ENCODE assay signal across 17 cellular contexts in the genomic region with DNA sequence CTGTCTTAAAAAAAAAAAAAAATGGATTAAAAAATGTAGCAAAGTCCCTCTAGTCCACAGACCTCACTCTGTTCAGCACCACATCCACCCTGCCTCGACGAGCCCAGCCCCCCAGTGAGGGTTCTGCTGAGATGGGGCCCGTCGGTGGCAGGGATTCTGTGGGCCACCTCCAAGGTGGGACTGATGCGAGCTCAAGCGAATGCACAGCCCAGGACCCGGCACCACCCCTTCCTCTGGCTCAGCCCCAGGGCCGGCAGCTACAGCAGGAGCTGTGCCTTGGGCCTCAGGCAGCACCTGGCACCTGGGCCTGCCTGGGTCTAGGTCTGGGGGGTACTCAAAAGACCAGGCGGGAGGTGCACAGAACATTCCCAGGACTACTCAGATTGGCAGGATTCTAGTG.
"Had no signal": no experiment of that assay in that cellular context is flagged by ENCODE, and none has a peak within 500 bp of the region (broad histone marks: within the 10 kb centered on the region; RNA-seq: fewer than 3 reads in every experiment).

No MANE protein-coding gene starts in this region.

- H3K27me3 Mint-ChIP-seq: activated CD4-positive, alpha-beta memory T cell treated with anti-CD3 and anti-CD28 coated beads for 36 hours; memory B cell had no signal

- DNase-seq: activated CD4-positive, alpha-beta memory T cell treated with anti-CD3 and anti-CD28 coated beads for 36 hours; activated CD4-positive, CD25-positive, alpha-beta regulatory T cell treated with anti-CD3 and anti-CD28 coated beads, Interleukin-2, amount 50 U/mL, for 72 hours; activated CD8-positive, alpha-beta memory T cell treated with anti-CD3 and anti-CD28 coated beads, Interleukin-2, amount 50 U/mL, for 4 hours; activated naive CD4-positive, alpha-beta T cell treated with anti-CD3 and anti-CD28 coated beads for 36 hours; brain microvascular endothelial cell; foreskin fibroblast; stimulated activated CD4-positive, alpha-beta T cell treated with anti-CD3 and anti-CD28 coated beads, Interleukin-4, amount 100 ng/mL, for 4 hours; thyroid gland had no signal

- H3K9me3 ChIP-seq: esophagus muscularis mucosa, ovary, thyroid gland, vagina had no signal

- H3K9me3 Mint-ChIP-seq: activated CD4-positive, alpha-beta memory T cell treated with anti-CD3 and anti-CD28 coated beads for 36 hours; activated naive CD4-positive, alpha-beta T cell treated with anti-CD3 and anti-CD28 coated beads for 36 hours; activated T-helper 1 cell treated with anti-CD3 and anti-CD28 coated beads, Interleukin-12 subunit alpha, Interleukin-12 subunit beta, Interleukin-2, Interleukin-4 antibody, amounts not matched to agents 30 ng/mL and 10 ng/mL and 1 ng/mL, durations not matched to agents 14 hours and 24 hours and 36 hours; memory B cell; nephron; T-helper 1 cell treated with Interleukin-12 subunit alpha and Interleukin-12 subunit beta and Interleukin-4 antibody, amounts not matched to agents 30 μg/mL and 1 μg/mL, for 36 hours had no signal

- H3K27me3 ChIP-seq: brain microvascular endothelial cell, esophagus muscularis mucosa, ovary, thyroid gland, vagina had no signal

- H3K36me3 ChIP-seq: ovary had no signal

- H3K4me1 Mint-ChIP-seq: nephron had no signal

- H3K27ac Mint-ChIP-seq: activated CD4-positive, alpha-beta memory T cell treated with anti-CD3 and anti-CD28 coated beads for 36 hours; activated naive CD4-positive, alpha-beta T cell treated with anti-CD3 and anti-CD28 coated beads for 36 hours; activated T-helper 1 cell treated with anti-CD3 and anti-CD28 coated beads, Interleukin-12 subunit alpha, Interleukin-12 subunit beta, Interleukin-2, Interleukin-4 antibody, amounts not matched to agents 30 ng/mL and 10 ng/mL and 1 ng/mL, durations not matched to agents 14 hours and 24 hours and 36 hours; memory B cell; nephron; T-helper 1 cell treated with Interleukin-12 subunit alpha and Interleukin-12 subunit beta and Interleukin-4 antibody, amounts not matched to agents 30 μg/mL and 1 μg/mL, for 36 hours had no signal

- ATAC-seq: left lobe of liver, SK-N-SH treated with all-trans-retinoic acid at 6 μM for 48 hours had no signal

- H3K4me3 ChIP-seq: esophagus muscularis mucosa, ovary, thyroid gland, vagina had no signal

- H3K27ac ChIP-seq: brain microvascular endothelial cell, esophagus muscularis mucosa, ovary, thyroid gland, vagina had no signal

- H3K4me1 ChIP-seq: esophagus muscularis mucosa, thyroid gland, vagina had no signal

- H3K4me3 Mint-ChIP-seq: activated CD4-positive, alpha-beta memory T cell treated with anti-CD3 and anti-CD28 coated beads for 36 hours; activated naive CD4-positive, alpha-beta T cell treated with anti-CD3 and anti-CD28 coated beads for 36 hours; activated T-helper 1 cell treated with anti-CD3 and anti-CD28 coated beads, Interleukin-12 subunit alpha, Interleukin-12 subunit beta, Interleukin-2, Interleukin-4 antibody, amounts not matched to agents 30 ng/mL and 10 ng/mL and 1 ng/mL, durations not matched to agents 14 hours and 24 hours and 36 hours; memory B cell; nephron; T-helper 1 cell treated with Interleukin-12 subunit alpha and Interleukin-12 subunit beta and Interleukin-4 antibody, amounts not matched to agents 30 μg/mL and 1 μg/mL, for 36 hours had no signal
